15 cellular contexts compared by ENCODE assay signal in genomic region chr5:181219262-181220177, GRCh38. TPM values are rescaled to one million over a fixed set of nuclear protein-coding genes. Genes with fewer than 3 reads are reported as not detected.
DNase-seq lines count a peak whose midpoint lies in the region; ATAC-seq and TF ChIP-seq lines count a peak whose summit lies in the region.
"Had no signal": no experiment of that assay in that cellular context is flagged by ENCODE, and none has a peak within 500 bp of the region (broad histone marks: within the 10 kb centered on the region; RNA-seq: fewer than 3 reads in every experiment).

No MANE protein-coding gene starts in this region.

- TF ChIP-seq CTCF in WTC11 (IDR thresholded peaks at IDR 0.05) (no peak), hepatocyte (IDR thresholded peaks at IDR 0.05; ENCODE audit: poor library complexity) (no peak), GM10266 (IDR thresholded peaks at IDR 0.05; ENCODE audit: control insufficient read depth, insufficient read depth, low read depth, missing control alignments) (no peak), vagina (IDR thresholded peaks at IDR 0.05) (no peak)

- H3K4me1 Mint-ChIP-seq in activated T-cell treated with anti-CD3 and anti-CD28 coated beads, Interleukin-2, amount 50 U/mL, for 72 hours (ENCODE audit: low read depth): peaks cover 69% of the 10 kb centered on the region
- H3K4me1 Mint-ChIP-seq in WTC11: peaks cover 26% of the 10 kb centered on the region
- H3K4me1 Mint-ChIP-seq in stimulated activated effector memory CD8-positive, alpha-beta T cell treated with anti-CD3 and anti-CD28 coated beads, Interleukin-12 subunit alpha, Interleukin-12 subunit beta, amount 100 ng/mL, for 72 hours: peaks cover 74% of the 10 kb centered on the region

- peak overlapping the region; percentile 78 for H3K4me2 ChIP-seq in hepatocyte

- no peaks in the 10 kb centered on the region for H3K9me3 ChIP-seq in hepatocyte (ENCODE audit: low read depth)
- no peaks in the 10 kb centered on the region for H3K9me3 ChIP-seq in vagina
- H3K9me3 ChIP-seq: heart left ventricle had no signal

- no peaks in the 10 kb centered on the region for H4K20me1 ChIP-seq in hepatocyte (ENCODE audit: insufficient read depth, poor library complexity, severe bottlenecking)

- H3K9me2 ChIP-seq in hepatocyte (replicated peaks; ENCODE audit: insufficient read depth): no peaks in the 10 kb centered on the region

- H3K27ac ChIP-seq in hepatocyte: no peak overlapping the region
- no peak overlapping the region for H3K27ac ChIP-seq in vagina

- 97% methylated on average over 49 of the region's 49 CpGs for WGBS in hepatocyte (ENCODE audit: low lambda C conversion rate, missing lambda C conversion rate)

- H3K27me3 ChIP-seq in hepatocyte: no peaks in the 10 kb centered on the region
- no peaks in the 10 kb centered on the region for H3K27me3 ChIP-seq in vagina
- H3K27me3 ChIP-seq: heart left ventricle had no signal

- H3K27me3 Mint-ChIP-seq in activated T-cell treated with anti-CD3 and anti-CD28 coated beads, Interleukin-2, amount 50 U/mL, for 72 hours (ENCODE audit: low read depth): no peaks in the 10 kb centered on the region
- H3K27me3 Mint-ChIP-seq in WTC11 (ENCODE audit: low read depth): peaks cover 30% of the 10 kb centered on the region

- H3K36me3 ChIP-seq in hepatocyte (replicated peaks; ENCODE audit: insufficient read depth, low read depth): no peaks in the 10 kb centered on the region
- no peaks in the 10 kb centered on the region for H3K36me3 ChIP-seq in vagina
- H3K36me3 ChIP-seq: heart left ventricle had no signal

- H3K4me3 ChIP-seq in hepatocyte (no peak overlapping the region), vagina (no peak overlapping the region)

- intact Hi-C loops in vagina (cut with DNase I): no loop called here

- CTCF ChIA-PET in WTC11 (lab: Charles Lee): interaction anchor here (0.7 kb wide), 1 partner anchor 35 kb away, joined by 3 read pairs; no protein-coding TSS in a partner anchor

- peaks cover 7% of the 10 kb centered on the region for H3K79me2 ChIP-seq in hepatocyte

- peak overlapping the region; percentile 49 to 66 for H3K4me3 Mint-ChIP-seq in activated T-cell treated with anti-CD3 and anti-CD28 coated beads, Interleukin-2, amount 50 U/mL, for 72 hours
- peak overlapping the region; percentile 73 for H3K4me3 Mint-ChIP-seq in WTC11
- H3K4me3 Mint-ChIP-seq in stimulated activated effector memory CD8-positive, alpha-beta T cell treated with anti-CD3 and anti-CD28 coated beads, Interleukin-12 subunit alpha, Interleukin-12 subunit beta, amount 100 ng/mL, for 72 hours: peak overlapping the region; percentile 85

- peaks cover 6 to 12% of the 10 kb centered on the region in 2 donors for H3K36me3 Mint-ChIP-seq in activated T-cell treated with anti-CD3 and anti-CD28 coated beads, Interleukin-2, amount 50 U/mL, for 72 hours (ENCODE audit: insufficient read depth in 2 of 2)
- no peaks in the 10 kb centered on the region for H3K36me3 Mint-ChIP-seq in WTC11
- H3K36me3 Mint-ChIP-seq in stimulated activated effector memory CD8-positive, alpha-beta T cell treated with anti-CD3 and anti-CD28 coated beads, Interleukin-12 subunit alpha, Interleukin-12 subunit beta, amount 100 ng/mL, for 72 hours: peaks cover 71% of the 10 kb centered on the region

- ATAC-seq in activated T-cell treated with anti-CD3 and anti-CD28 coated beads, Interleukin-2, amount 50 U/mL, for 72 hours (replicated peaks in 1 of 2): no peak
- no peak for ATAC-seq in WTC11
- no peak for ATAC-seq in stimulated activated effector memory CD8-positive, alpha-beta T cell treated with anti-CD3 and anti-CD28 coated beads, Interleukin-12 subunit alpha, Interleukin-12 subunit beta, amount 100 ng/mL, for 72 hours
- ATAC-seq: heart left ventricle had no signal

- H3K27ac Mint-ChIP-seq in activated T-cell treated with anti-CD3 and anti-CD28 coated beads, Interleukin-2, amount 50 U/mL, for 72 hours: peak overlapping the region; percentile 49
- H3K27ac Mint-ChIP-seq in WTC11: peak overlapping the region; percentile 77
- H3K27ac Mint-ChIP-seq in stimulated activated effector memory CD8-positive, alpha-beta T cell treated with anti-CD3 and anti-CD28 coated beads, Interleukin-12 subunit alpha, Interleukin-12 subunit beta, amount 100 ng/mL, for 72 hours: peak overlapping the region; percentile 58

- H3K4me1 ChIP-seq in hepatocyte (ENCODE audit: insufficient read depth) (peaks cover 6% of the 10 kb centered on the region), vagina (peaks cover 31% of the 10 kb centered on the region)

- DNase-seq in activated T-cell treated with anti-CD3 and anti-CD28 coated beads, Interleukin-2, amount 50 U/mL, for 72 hours: no peak
- no peak for DNase-seq in activated T-cell treated with anti-CD3 and anti-CD28 coated beads, Interleukin-2, amount 50 U/mL, for 48 hours
- DNase-seq in WTC11 (ENCODE audit: low spot score) (no peak), hepatocyte (ENCODE audit: low spot score) (no peak), ureter (ENCODE audit: low spot score) (no peak), GM10266 (ENCODE audit: extremely low spot score) (no peak), vagina (ENCODE audit: extremely low spot score in 2 of 2) (no peak)
- no peak for DNase-seq in stimulated activated effector memory CD8-positive, alpha-beta T cell treated with anti-CD3 and anti-CD28 coated beads, Interleukin-12 subunit alpha, Interleukin-12 subunit beta, amount 100 ng/mL, for 72 hours (ENCODE audit: low spot score in 2 of 2)
- DNase-seq: DMS153, erythroblast, heart left ventricle, NCI-H2029 treated with DMSO at 0.1 percent for 48 hours, NCI-H774, Right ventricle myocardium superior, T1000 had no signal

- H3K9me3 Mint-ChIP-seq in activated T-cell treated with anti-CD3 and anti-CD28 coated beads, Interleukin-2, amount 50 U/mL, for 72 hours: no peaks in the 10 kb centered on the region
- H3K9me3 Mint-ChIP-seq in WTC11: no peaks in the 10 kb centered on the region
- H3K9me3 Mint-ChIP-seq in stimulated activated effector memory CD8-positive, alpha-beta T cell treated with anti-CD3 and anti-CD28 coated beads, Interleukin-12 subunit alpha, Interleukin-12 subunit beta, amount 100 ng/mL, for 72 hours: no peaks in the 10 kb centered on the region

- H2AFZ ChIP-seq in hepatocyte: no peak overlapping the region

- TF ChIP-seq POLR2A in vagina (IDR thresholded peaks at IDR 0.05): no peak

- POLR2A ChIA-PET in WTC11 (lab: Charles Lee): no interaction called here

TF ChIP-seq in WTC11, 78 proteins besides CTCF, POLR2A, EP300 and RAD21 (continues in another document):
- TF ChIP-seq ELF4 (CRISPR knock-in tag; IDR thresholded peaks at IDR 0.05; ENCODE audit: low read depth): no peak
- TF ChIP-seq GABPB1 (CRISPR knock-in tag; IDR thresholded peaks at IDR 0.05): no peak
- no peak for TF ChIP-seq STAT6 (CRISPR knock-in tag; conservative IDR thresholded peaks at IDR 0.05; ENCODE audit: low read depth)
- no peak for TF ChIP-seq FOXP4 (CRISPR knock-in tag; IDR thresholded peaks at IDR 0.05)

RNA-seq across cellular contexts. Expression of gene TRIM41, which starts 3.6 kb away (rescaled TPM):
- 10 to 100 TPM; 42.1 to 52.1 TPM for total RNA-seq in activated T-cell treated with anti-CD3 and anti-CD28 coated beads, Interleukin-2, amount 50 U/mL, for 72 hours
- total RNA-seq in WTC11 (2021): 31.9 to 33.5 TPM (median 32.2 TPM) in 3 replicates
- 11.9 and 14.9 TPM in 2 replicates for total RNA-seq in hepatocyte
- polyA plus RNA-seq in hepatocyte: 1.7 and 2.0 TPM in 2 replicates
- 34.5 TPM for total RNA-seq in ureter
- total RNA-seq in vagina: 7.9 TPM

RNA-seq across cellular contexts. Expression of gene TRIM7, which starts 14.5 kb away (rescaled TPM):
- total RNA-seq in activated T-cell treated with anti-CD3 and anti-CD28 coated beads, Interleukin-2, amount 50 U/mL, for 72 hours: 1 to 10 TPM; 2.4 to 2.9 TPM
- total RNA-seq in WTC11 (2021): 0.64 to 1.4 TPM (median 0.98 TPM) in 3 replicates
- not detected in 2 replicates for total RNA-seq in hepatocyte
- polyA plus RNA-seq in hepatocyte: 0.35 TPM in 1 of 2 replicates, not detected in the other
- total RNA-seq in ureter: 3.0 TPM
- 21.6 TPM for total RNA-seq in vagina

RNA-seq across cellular contexts. Expression of gene RACK1, which starts 24.2 kb away (rescaled TPM):
- 1,000 to 10,000 TPM; 3,606 to 3,662 TPM for total RNA-seq in activated T-cell treated with anti-CD3 and anti-CD28 coated beads, Interleukin-2, amount 50 U/mL, for 72 hours
- 2,360 to 2,535 TPM (median 2,479 TPM) in 3 replicates for total RNA-seq in WTC11 (2021)
- 2,199 and 2,553 TPM in 2 replicates for total RNA-seq in hepatocyte
- polyA plus RNA-seq in hepatocyte: 680 TPM in 2 replicates
- total RNA-seq in ureter: 1,824 TPM
- 3,043 TPM for total RNA-seq in vagina

RNA-seq across cellular contexts. Expression of gene TRIM52, which starts 41.4 kb away (rescaled TPM):
- 10 to 100 TPM; 19.2 to 22.7 TPM for total RNA-seq in activated T-cell treated with anti-CD3 and anti-CD28 coated beads, Interleukin-2, amount 50 U/mL, for 72 hours
- total RNA-seq in WTC11 (2021): 7.8 to 10.1 TPM (median 8.7 TPM) in 3 replicates
- 6.1 and 13.2 TPM in 2 replicates for total RNA-seq in hepatocyte
- 6.5 and 9.9 TPM in 2 replicates for polyA plus RNA-seq in hepatocyte
- total RNA-seq in ureter: 22.5 TPM
- 17.2 TPM for total RNA-seq in vagina
